ENCODE assay signal across 35 cellular contexts in genomic region chr18:6971823-6972478, GRCh38.
"Had no signal": no experiment of that assay in that cellular context is flagged by ENCODE, and none has a peak within 500 bp of the region (broad histone marks: within the 10 kb centered on the region; RNA-seq: fewer than 3 reads in every experiment).

No MANE protein-coding gene starts in this region.

- H3K4me1 ChIP-seq: Peyer's patch, SJSA1 had no signal

- H3K27me3 ChIP-seq: brain microvascular endothelial cell, MG63, Peyer's patch, SJSA1 had no signal

- H3K27ac ChIP-seq: brain microvascular endothelial cell, Peyer's patch, SJSA1, WERI-Rb-1 had no signal

- H3K27me3 Mint-ChIP-seq: activated CD4-positive, alpha-beta T cell treated with anti-CD3 and anti-CD28 coated beads, Interleukin-2, amount 10 ng/mL, durations not matched to agents 24 days and 14 days; activated CD8-positive, alpha-beta T cell treated with anti-CD3 and anti-CD28 coated beads for 36 hours; activated naive CD8-positive, alpha-beta T cell treated with anti-CD3 and anti-CD28 coated beads for 36 hours; activated T-helper 17 cell treated with anti-CD3 and anti-CD28 coated beads, Interleukin-2, amount 50 U/mL, for 72 hours; T-cell; T-helper 17 cell had no signal

- H3K4me3 ChIP-seq: MG63, Peyer's patch, SJSA1 had no signal

- H3K9me3 Mint-ChIP-seq: activated CD4-positive, alpha-beta T cell treated with anti-CD3 and anti-CD28 coated beads, Interleukin-2, amount 10 ng/mL, durations not matched to agents 24 days and 14 days; activated CD8-positive, alpha-beta T cell treated with anti-CD3 and anti-CD28 coated beads for 36 hours; activated naive CD8-positive, alpha-beta T cell treated with anti-CD3 and anti-CD28 coated beads for 36 hours; activated T-cell treated with anti-CD3 and anti-CD28 coated beads, Interleukin-2, amount 50 U/mL, for 72 hours; activated T-helper 17 cell treated with anti-CD3 and anti-CD28 coated beads, Interleukin-2, amount 50 U/mL, for 72 hours had no signal

- H3K27ac Mint-ChIP-seq: activated CD4-positive, alpha-beta T cell treated with anti-CD3 and anti-CD28 coated beads, Interleukin-2, amount 10 ng/mL, durations not matched to agents 24 days and 14 days; activated CD8-positive, alpha-beta T cell treated with anti-CD3 and anti-CD28 coated beads for 36 hours; activated naive CD8-positive, alpha-beta T cell treated with anti-CD3 and anti-CD28 coated beads for 36 hours; activated T-cell treated with anti-CD3 and anti-CD28 coated beads, Interleukin-2, amount 50 U/mL, for 72 hours; activated T-helper 17 cell treated with anti-CD3 and anti-CD28 coated beads, Interleukin-2, amount 50 U/mL, for 72 hours; T-cell; T-helper 17 cell had no signal

- H3K4me1 Mint-ChIP-seq: activated CD4-positive, alpha-beta T cell treated with anti-CD3 and anti-CD28 coated beads, Interleukin-2, amount 10 ng/mL, durations not matched to agents 24 days and 14 days; activated naive CD8-positive, alpha-beta T cell treated with anti-CD3 and anti-CD28 coated beads for 36 hours; activated T-helper 17 cell treated with anti-CD3 and anti-CD28 coated beads, Interleukin-2, amount 50 U/mL, for 72 hours; T-cell; T-helper 17 cell had no signal

- H3K4me3 Mint-ChIP-seq: activated CD4-positive, alpha-beta T cell treated with anti-CD3 and anti-CD28 coated beads, Interleukin-2, amount 10 ng/mL, durations not matched to agents 24 days and 14 days; activated CD8-positive, alpha-beta T cell treated with anti-CD3 and anti-CD28 coated beads for 36 hours; activated naive CD8-positive, alpha-beta T cell treated with anti-CD3 and anti-CD28 coated beads for 36 hours; activated T-cell treated with anti-CD3 and anti-CD28 coated beads, Interleukin-2, amount 50 U/mL, for 72 hours; activated T-helper 17 cell treated with anti-CD3 and anti-CD28 coated beads, Interleukin-2, amount 50 U/mL, for 72 hours; T-cell; T-helper 17 cell had no signal

- DNase-seq: activated CD4-positive, alpha-beta T cell treated with anti-CD3 and anti-CD28 coated beads, Interleukin-2, amount 10 ng/mL, durations not matched to agents 24 days and 14 days; activated CD4-positive, alpha-beta T cell treated with anti-CD3 and anti-CD28 coated beads, Interleukin-2, amount 50 U/mL, for 4 hours; activated CD8-positive, alpha-beta T cell treated with anti-CD3 and anti-CD28 coated beads for 36 hours; activated effector memory CD4-positive, alpha-beta T cell treated with anti-CD3 and anti-CD28 coated beads, Interleukin-2, amount 50 U/mL, for 16 hours; activated naive CD4-positive, alpha-beta T cell; activated naive CD4-positive, alpha-beta T cell treated with anti-CD3 and anti-CD28 coated beads, Interleukin-2, amount 50 U/mL, for 16 hours; activated naive CD8-positive, alpha-beta T cell treated with anti-CD3 and anti-CD28 coated beads for 36 hours; activated T-cell treated with anti-CD3 and anti-CD28 coated beads, Interleukin-2, amount 50 U/mL, for 1 hour; activated T-cell treated with anti-CD3 and anti-CD28 coated beads, Interleukin-2, amount 50 U/mL, for 72 hours; amniotic stem cell; aorta; brain microvascular endothelial cell; central memory CD4-positive, alpha-beta T cell; Karpas-422; MG63; NCI-H1048; NCI-H1436 treated with DMSO at 0.1 percent for 48 hours; NCI-H1694 treated with DMSO at 0.1 percent for 48 hours; NCI-H2029; NCI-H2171; NCI-H2227 treated with DMSO at 0.1 percent for 48 hours; NCI-H446; NCI-H510A treated with DMSO at 0.1 percent for 48 hours; NCI-H526 treated with DMSO at 0.1 percent for 48 hours; NCI-H82; NK-92 treated with Interleukin-12 subunit alpha and Interleukin-12 subunit beta, amount 100 ng/mL, for 24 hours; PC-3; Peyer's patch; RPMI8226; SHP77 treated with DMSO at 0.1 percent for 48 hours; T-cell; T-helper 17 cell; WERI-Rb-1 had no signal

- H3K9me3 ChIP-seq: MG63, Peyer's patch, SJSA1 had no signal

- H3K36me3 ChIP-seq: MG63, Peyer's patch, SJSA1, WERI-Rb-1 had no signal

- H3K36me3 Mint-ChIP-seq: activated naive CD8-positive, alpha-beta T cell treated with anti-CD3 and anti-CD28 coated beads for 36 hours; T-cell had no signal
